21 cellular contexts compared by ENCODE assay signal in genomic region chr15:73140154-73140553, GRCh38.
A peak's percentile ranks its signal among the peaks of the same experiment; 100 is the strongest.
DNase-seq lines count a peak whose midpoint lies in the region; ATAC-seq, FAIRE-seq and TF ChIP-seq lines count a peak whose summit lies in the region.
"Had no signal": no experiment of that assay in that cellular context is flagged by ENCODE, and none has a peak within 500 bp of the region (broad histone marks: within the 10 kb centered on the region; RNA-seq: fewer than 3 reads in every experiment).

No MANE protein-coding gene starts in this region.

- TF ChIP-seq POLR2A in gastroesophageal sphincter (IDR thresholded peaks at IDR 0.05): no peak

- POLR2A ChIA-PET in CD8-positive, alpha-beta memory T cell (lab: Charles Lee): no interaction called here
- POLR2A ChIA-PET in SK-N-SH (lab: Yijun Ruan, JAX): no interaction called here

- peaks cover 0 to 1% of the 10 kb centered on the region in 2 donors for H3K27me3 Mint-ChIP-seq in CD8-positive, alpha-beta memory T cell
- no peaks in the 10 kb centered on the region for H3K27me3 Mint-ChIP-seq in activated T-helper 2 cell treated with anti-CD3 and anti-CD28 coated beads, Interferon-gamma antibody, Interleukin-2, Interleukin-4, amounts not matched to agents 10 μg/mL and 5 μg/mL and 100 μg/mL, durations not matched to agents 14 hours and 24 hours and 36 hours (ENCODE audit: low read depth)
- H3K27me3 Mint-ChIP-seq: IgD-negative memory B cell had no signal

- H3K4me2 ChIP-seq in SK-N-SH: no peak overlapping the region
- H3K4me2 ChIP-seq: BLaER1 had no signal

- H3K27ac Mint-ChIP-seq in CD8-positive, alpha-beta memory T cell: peak overlapping the region in 5 of 8 donors; percentile 11 to 85 (median 67)
- peak overlapping the region; percentile 12 for H3K27ac Mint-ChIP-seq in activated T-helper 2 cell treated with anti-CD3 and anti-CD28 coated beads, Interferon-gamma antibody, Interleukin-2, Interleukin-4, amounts not matched to agents 10 μg/mL and 5 μg/mL and 100 μg/mL, durations not matched to agents 14 hours and 24 hours and 36 hours
- H3K27ac Mint-ChIP-seq: CD14-positive monocyte; CD8-positive, alpha-beta T cell; IgD-negative memory B cell had no signal

- intact Hi-C loops in activated T-helper 2 cell treated with anti-CD3 and anti-CD28 coated beads, Interferon-gamma antibody, Interleukin-2, Interleukin-4, amounts not matched to agents 10 μg/mL and 5 μg/mL and 100 μg/mL, durations not matched to agents 14 hours and 24 hours and 36 hours (cut with micrococcal nuclease): loop anchor here (2.0 to 10.0 kb wide), 5 partner anchors 13 to 915 kb away; partner anchors contain the start of genes ADPGK and NEO1
- intact Hi-C loops in pancreas (cut with DNase I): no loop called here

- H3K79me2 ChIP-seq in SK-N-SH (ENCODE audit: insufficient read depth): no peaks in the 10 kb centered on the region

- H3K27ac ChIP-seq in CD8-positive, alpha-beta memory T cell (ENCODE audit: low read depth, low read length): no peak overlapping the region
- peak overlapping the region; percentile 31 to 95; a peak in 2 of 4 replicates for H3K27ac ChIP-seq in SK-N-SH (ENCODE audit: low read depth in 2 of 2, low read length in 1 of 2)
- H3K27ac ChIP-seq in gastroesophageal sphincter: no peak overlapping the region
- H3K27ac ChIP-seq in pancreas: no peak overlapping the region
- H3K27ac ChIP-seq: BLaER1, GM23248, HL-60 had no signal

- no peak for TF ChIP-seq RAD21 in SK-N-SH (IDR thresholded peaks at IDR 0.05; ENCODE audit: low read length)

- H3K36me3 ChIP-seq in CD8-positive, alpha-beta memory T cell (ENCODE audit: insufficient read depth, low read length): no peaks in the 10 kb centered on the region
- peaks cover 0 to 4% of the 10 kb centered on the region in 2 experiments for H3K36me3 ChIP-seq in SK-N-SH (replicated peaks in 1 of 2; ENCODE audit: control insufficient read depth in 1 of 2, insufficient read depth in 2 of 2, low read length in 1 of 2)
- H3K36me3 ChIP-seq in gastroesophageal sphincter: peaks cover 0 to 28% of the 10 kb centered on the region in 2 donors
- H3K36me3 ChIP-seq in pancreas: no peaks in the 10 kb centered on the region
- H3K36me3 ChIP-seq: HAP-1 had no signal

- WGBS in SK-N-SH (ENCODE audit: low lambda C conversion rate): 87% methylated on average over 3 of the region's 3 CpGs
- WGBS in gastroesophageal sphincter (ENCODE audit: low coverage in 1 of 2), 2 donors: 92 to 100% methylated on average over 2 to 3 of the region's 3 CpGs
- 96 to 97% methylated on average over 3 of the region's 3 CpGs for WGBS in pancreas, 2 donors

- TF ChIP-seq EP300 in SK-N-SH (IDR thresholded peaks at IDR 0.05; ENCODE audit: borderline replicate concordance in 1 of 2, low read depth in 1 of 2, low read length in 1 of 2) (no peak), gastroesophageal sphincter (IDR thresholded peaks at IDR 0.05) (no peak)

- FAIRE-seq in pancreas (lab: Jason Lieb, UNC): no peak
- FAIRE-seq: A204.1, D721Med, G401.6, GM12891, HepG2 had no signal

- no peaks in the 10 kb centered on the region for H3K9me2 ChIP-seq in SK-N-SH

- H3K9me3 ChIP-seq in CD8-positive, alpha-beta memory T cell (ENCODE audit: low read length): no peaks in the 10 kb centered on the region
- H3K9me3 ChIP-seq in SK-N-SH (no peaks in the 10 kb centered on the region), gastroesophageal sphincter (no peaks in the 10 kb centered on the region), pancreas (no peaks in the 10 kb centered on the region)
- H3K9me3 ChIP-seq: BLaER1, Caco-2, HAP-1 had no signal

- ATAC-seq in gastroesophageal sphincter (no peak), pancreas (no peak)
- ATAC-seq: CD8-positive, alpha-beta T cell; HepG2 had no signal

- peaks cover 3 to 42% (median 23%) of the 10 kb centered on the region in 3 donors for H3K4me1 Mint-ChIP-seq in CD8-positive, alpha-beta memory T cell
- peaks cover 47% of the 10 kb centered on the region for H3K4me1 Mint-ChIP-seq in activated T-helper 2 cell treated with anti-CD3 and anti-CD28 coated beads, Interferon-gamma antibody, Interleukin-2, Interleukin-4, amounts not matched to agents 10 μg/mL and 5 μg/mL and 100 μg/mL, durations not matched to agents 14 hours and 24 hours and 36 hours (ENCODE audit: low read depth)
- H3K4me1 Mint-ChIP-seq: CD14-positive monocyte had no signal

- no peak overlapping the region for H2AFZ ChIP-seq in SK-N-SH (ENCODE audit: low read depth)
- H2AFZ ChIP-seq: GM23248 had no signal

- H3K36me3 Mint-ChIP-seq in CD8-positive, alpha-beta memory T cell: peaks cover 0 to 21% (median 5%) of the 10 kb centered on the region in 3 donors
- peaks cover 22% of the 10 kb centered on the region for H3K36me3 Mint-ChIP-seq in activated T-helper 2 cell treated with anti-CD3 and anti-CD28 coated beads, Interferon-gamma antibody, Interleukin-2, Interleukin-4, amounts not matched to agents 10 μg/mL and 5 μg/mL and 100 μg/mL, durations not matched to agents 14 hours and 24 hours and 36 hours (ENCODE audit: low read depth)
- H3K36me3 Mint-ChIP-seq: CD14-positive monocyte; CD8-positive, alpha-beta T cell had no signal

- no peaks in the 10 kb centered on the region for H3K9me3 Mint-ChIP-seq in CD8-positive, alpha-beta memory T cell
- H3K9me3 Mint-ChIP-seq in activated T-helper 2 cell treated with anti-CD3 and anti-CD28 coated beads, Interferon-gamma antibody, Interleukin-2, Interleukin-4, amounts not matched to agents 10 μg/mL and 5 μg/mL and 100 μg/mL, durations not matched to agents 14 hours and 24 hours and 36 hours: peaks cover 20% of the 10 kb centered on the region
- H3K9me3 Mint-ChIP-seq: CD14-positive monocyte; CD8-positive, alpha-beta T cell had no signal

- no peaks in the 10 kb centered on the region for H3F3A ChIP-seq in SK-N-SH (replicated peaks; ENCODE audit: insufficient read depth)

- no peak for DNase-seq in CD8-positive, alpha-beta memory T cell
- DNase-seq in SK-N-SH (peak; percentile 16), ecto neural progenitor cell (ENCODE audit: low spot score) (no peak), HUDEP-2 (lab: John Stamatoyannopoulos, UW; ENCODE audit: unreplicated experiment in 76 of 76) (no peak), pancreas (no peak)
- DNase-seq in activated T-helper 2 cell treated with anti-CD3 and anti-CD28 coated beads, Interferon-gamma antibody, Interleukin-2, Interleukin-4, amounts not matched to agents 10 μg/mL and 5 μg/mL and 100 μg/mL, durations not matched to agents 14 hours and 24 hours and 36 hours (ENCODE audit: low spot score): no peak
- DNase-seq: Caco-2; CD8-positive, alpha-beta T cell; GM23248; KG1 had no signal

- no peak overlapping the region for H3K4me3 ChIP-seq in CD8-positive, alpha-beta memory T cell (ENCODE audit: low read length)
- H3K4me3 ChIP-seq in SK-N-SH (ENCODE audit: low read depth in 2 of 2, low read length in 1 of 2) (no peak overlapping the region), gastroesophageal sphincter (no peak overlapping the region), pancreas (no peak overlapping the region)
- H3K4me3 ChIP-seq: BLaER1, GM23248, HAP-1 had no signal

- no peaks in the 10 kb centered on the region for H4K20me1 ChIP-seq in SK-N-SH (ENCODE audit: insufficient read depth)
- H4K20me1 ChIP-seq: BLaER1 had no signal

- H3K9ac ChIP-seq in SK-N-SH: no peak overlapping the region
- H3K9ac ChIP-seq: BLaER1, GM23248 had no signal

- H3K4me1 ChIP-seq in CD8-positive, alpha-beta memory T cell (ENCODE audit: insufficient read depth, low read length): no peaks in the 10 kb centered on the region
- H3K4me1 ChIP-seq in SK-N-SH (ENCODE audit: control insufficient read depth in 1 of 2, insufficient read depth in 2 of 2, low read depth in 1 of 2, low read length in 1 of 2): peaks cover 11 to 19% of the 10 kb centered on the region in 2 experiments; a peak in 3 of 4 replicates
- no peaks in the 10 kb centered on the region for H3K4me1 ChIP-seq in gastroesophageal sphincter
- no peaks in the 10 kb centered on the region for H3K4me1 ChIP-seq in pancreas
- H3K4me1 ChIP-seq: BLaER1, Caco-2 had no signal

- H3K4me3 Mint-ChIP-seq in CD8-positive, alpha-beta memory T cell: no peak overlapping the region
- H3K4me3 Mint-ChIP-seq in activated T-helper 2 cell treated with anti-CD3 and anti-CD28 coated beads, Interferon-gamma antibody, Interleukin-2, Interleukin-4, amounts not matched to agents 10 μg/mL and 5 μg/mL and 100 μg/mL, durations not matched to agents 14 hours and 24 hours and 36 hours (ENCODE audit: low read depth): no peak overlapping the region
- H3K4me3 Mint-ChIP-seq: CD14-positive monocyte; CD8-positive, alpha-beta T cell had no signal

- H3K27me3 ChIP-seq in CD8-positive, alpha-beta memory T cell (ENCODE audit: insufficient read depth, low read length, poor library complexity, severe bottlenecking): no peaks in the 10 kb centered on the region
- H3K27me3 ChIP-seq in SK-N-SH (ENCODE audit: insufficient read depth) (no peaks in the 10 kb centered on the region), gastroesophageal sphincter (no peaks in the 10 kb centered on the region), pancreas (no peaks in the 10 kb centered on the region)
- H3K27me3 ChIP-seq: BLaER1 had no signal

- CTCF ChIA-PET in CD8-positive, alpha-beta memory T cell (lab: Charles Lee): no interaction called here
- CTCF ChIA-PET in SK-N-SH (lab: Yijun Ruan, JAX): interaction anchor here (0.6 to 1.5 kb wide), 3 partner anchors 98 to 418 kb away, joined by 3 to 4 read pairs (median 4); no protein-coding TSS in a partner anchor

- TF ChIP-seq CTCF in SK-N-SH (IDR thresholded peaks at IDR 0.05) (no peak), gastroesophageal sphincter (IDR thresholded peaks at IDR 0.05) (no peak), pancreas (IDR thresholded peaks at IDR 0.05) (no peak)

TF ChIP-seq in SK-N-SH, 30 proteins besides CTCF, POLR2A, EP300 and RAD21 (continues in another document):
- no peak for TF ChIP-seq SMC3 (IDR thresholded peaks at IDR 0.05; ENCODE audit: low read depth, low read length)
- no peak for TF ChIP-seq EZH2phosphoT487 (IDR thresholded peaks at IDR 0.05; ENCODE audit: borderline replicate concordance, low read depth)
- no peak for TF ChIP-seq YY1 (IDR thresholded peaks at IDR 0.05; ENCODE audit: low read depth)
- no peak for TF ChIP-seq TEAD4 (IDR thresholded peaks at IDR 0.05; ENCODE audit: borderline replicate concordance, insufficient read depth)
- TF ChIP-seq CHD2 (IDR thresholded peaks at IDR 0.05; ENCODE audit: low read length, partially characterized antibody): no peak
- TF ChIP-seq GATA2 (CRISPR knock-in tag; IDR thresholded peaks at IDR 0.05): no peak
- TF ChIP-seq POLR2AphosphoS5 (IDR thresholded peaks at IDR 0.05; ENCODE audit: low read depth, low read length): no peak
- TF ChIP-seq, protein P1, sequence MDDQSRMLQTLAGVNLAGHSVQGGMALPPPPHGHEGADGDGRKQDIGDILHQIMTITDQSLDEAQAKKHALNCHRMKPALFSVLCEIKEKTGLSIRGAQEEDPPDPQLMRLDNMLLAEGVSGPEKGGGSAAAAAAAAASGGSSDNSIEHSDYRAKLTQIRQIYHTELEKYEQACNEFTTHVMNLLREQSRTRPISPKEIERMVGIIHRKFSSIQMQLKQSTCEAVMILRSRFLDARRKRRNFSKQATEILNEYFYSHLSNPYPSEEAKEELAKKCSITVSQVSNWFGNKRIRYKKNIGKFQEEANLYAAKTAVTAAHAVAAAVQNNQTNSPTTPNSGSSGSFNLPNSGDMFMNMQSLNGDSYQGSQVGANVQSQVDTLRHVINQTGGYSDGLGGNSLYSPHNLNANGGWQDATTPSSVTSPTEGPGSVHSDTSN (IDR thresholded peaks at IDR 0.05): no peak

Comparison
In these comparisons a context has a peak if more than half of its experiments do, and no peak if none do; other contexts are left out.
1. H3K27ac ChIP-seq: peak in SK-N-SH (2 of 2); none in CD8-positive, alpha-beta memory T cell (single experiment), gastroesophageal sphincter (0 of 4) and pancreas (0 of 4).